ENCODE assay signal across 3 cellular contexts in the genomic region with DNA sequence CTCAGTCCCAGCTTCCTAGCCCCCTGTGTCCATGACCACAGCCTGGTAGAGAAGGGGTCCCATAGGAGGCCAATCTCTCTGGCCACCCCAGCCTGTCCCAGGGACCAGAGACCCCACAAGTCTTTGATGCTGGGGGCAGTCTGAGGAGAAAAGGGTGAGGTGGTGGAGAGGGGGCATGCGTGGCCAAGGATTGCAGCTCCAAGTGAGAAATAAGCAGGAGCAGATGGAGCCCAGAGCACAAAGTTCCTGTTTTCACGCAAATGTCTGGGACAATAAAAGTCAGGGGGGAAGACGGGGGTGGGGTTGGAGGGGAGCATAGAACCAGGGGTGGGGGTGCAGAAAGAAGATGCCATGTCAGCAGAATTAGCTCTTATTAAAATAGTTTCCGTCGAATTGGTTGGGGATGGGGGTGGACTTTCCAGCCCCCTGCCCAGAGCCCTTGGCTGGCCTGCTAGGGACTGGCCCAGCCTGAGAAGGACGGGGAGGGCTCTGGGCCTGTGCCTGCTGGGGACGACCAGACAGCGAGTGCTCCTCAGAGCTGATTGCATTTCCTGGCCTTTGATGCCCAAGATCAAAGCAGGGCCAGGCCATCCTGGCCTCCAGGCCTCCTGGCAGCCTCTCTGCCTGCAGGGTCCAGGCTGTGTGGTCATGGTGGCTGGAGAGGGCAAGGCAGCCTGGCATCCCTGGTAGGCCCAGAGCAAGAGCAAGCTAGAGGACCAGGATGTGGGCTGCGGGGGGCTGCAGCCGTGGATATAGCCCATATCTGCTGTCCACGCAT.
A peak's percentile ranks its signal among the peaks of the same experiment; 100 is the strongest.
TF ChIP-seq lines count a peak whose summit lies in the region.

No MANE protein-coding gene starts in this region.

TF ChIP-seq in A549, 52 proteins besides CTCF, POLR2A, EP300 and RAD21:
- TF ChIP-seq RCOR1 (IDR thresholded peaks at IDR 0.05; ENCODE audit: low read depth, low read length) (no peak), RFX5 (IDR thresholded peaks at IDR 0.05) (no peak), MAFK (IDR thresholded peaks at IDR 0.05; ENCODE audit: partially characterized antibody) (peak; percentile 84)
- TF ChIP-seq, protein P1, sequence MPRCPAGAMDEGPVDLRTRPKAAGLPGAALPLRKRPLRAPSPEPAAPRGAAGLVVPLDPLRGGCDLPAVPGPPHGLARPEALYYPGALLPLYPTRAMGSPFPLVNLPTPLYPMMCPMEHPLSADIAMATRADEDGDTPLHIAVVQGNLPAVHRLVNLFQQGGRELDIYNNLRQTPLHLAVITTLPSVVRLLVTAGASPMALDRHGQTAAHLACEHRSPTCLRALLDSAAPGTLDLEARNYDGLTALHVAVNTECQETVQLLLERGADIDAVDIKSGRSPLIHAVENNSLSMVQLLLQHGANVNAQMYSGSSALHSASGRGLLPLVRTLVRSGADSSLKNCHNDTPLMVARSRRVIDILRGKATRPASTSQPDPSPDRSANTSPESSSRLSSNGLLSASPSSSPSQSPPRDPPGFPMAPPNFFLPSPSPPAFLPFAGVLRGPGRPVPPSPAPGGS (IDR thresholded peaks at IDR 0.05), result no peak
- TF ChIP-seq, protein P2, sequence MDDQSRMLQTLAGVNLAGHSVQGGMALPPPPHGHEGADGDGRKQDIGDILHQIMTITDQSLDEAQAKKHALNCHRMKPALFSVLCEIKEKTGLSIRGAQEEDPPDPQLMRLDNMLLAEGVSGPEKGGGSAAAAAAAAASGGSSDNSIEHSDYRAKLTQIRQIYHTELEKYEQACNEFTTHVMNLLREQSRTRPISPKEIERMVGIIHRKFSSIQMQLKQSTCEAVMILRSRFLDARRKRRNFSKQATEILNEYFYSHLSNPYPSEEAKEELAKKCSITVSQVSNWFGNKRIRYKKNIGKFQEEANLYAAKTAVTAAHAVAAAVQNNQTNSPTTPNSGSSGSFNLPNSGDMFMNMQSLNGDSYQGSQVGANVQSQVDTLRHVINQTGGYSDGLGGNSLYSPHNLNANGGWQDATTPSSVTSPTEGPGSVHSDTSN (IDR thresholded peaks at IDR 0.05), result no peak
TF ChIP-seq in A549: peak in this region for 1.

TF ChIP-seq in HCT116, 20 proteins besides CTCF, POLR2A, EP300 and RAD21:
- TF ChIP-seq POLR2AphosphoS5 (IDR thresholded peaks at IDR 0.05; ENCODE audit: low read depth, low read length) (no peak), TCF7L2 (IDR thresholded peaks at IDR 0.05; ENCODE audit: borderline replicate concordance, extremely low read depth, insufficient read depth, insufficient read length) (peak; percentile 73), ZFX (IDR thresholded peaks at IDR 0.05) (no peak), ZNF274 (IDR thresholded peaks at IDR 0.05; ENCODE audit: low read depth, low read length) (no peak)
TF ChIP-seq in HCT116: peak in this region for 1.

TF ChIP-seq in H1, 55 proteins besides CTCF, POLR2A, EP300 and RAD21:
- no peak for TF ChIP-seq CHD2 (IDR thresholded peaks at IDR 0.05; ENCODE audit: low read length)
- TF ChIP-seq MAFK (IDR thresholded peaks at IDR 0.05; ENCODE audit: low read depth, low read length), result peak; percentile 33; the same call in 1 of the 2 replicates
